In genomic region chr13:99507054-99507453, GRCh38 we compare ENCODE assay signal across 15 cellular contexts. TPM values are rescaled to one million over a fixed set of nuclear protein-coding genes. Genes with fewer than 3 reads are reported as not detected.
A peak's percentile ranks its signal among the peaks of the same experiment; 100 is the strongest.
DNase-seq lines count a peak whose midpoint lies in the region; ATAC-seq and TF ChIP-seq lines count a peak whose summit lies in the region.
"Had no signal": no experiment of that assay in that cellular context is flagged by ENCODE, and none has a peak within 500 bp of the region (broad histone marks: within the 10 kb centered on the region; RNA-seq: fewer than 3 reads in every experiment).

No MANE protein-coding gene starts in this region.

- H3K4me3 Mint-ChIP-seq in activated naive CD8-positive, alpha-beta T cell: no peak overlapping the region
- no peak overlapping the region for H3K4me3 Mint-ChIP-seq in activated naive CD8-positive, alpha-beta T cell treated with anti-CD3 and anti-CD28 coated beads for 36 hours
- H3K4me3 Mint-ChIP-seq in IgD-negative memory B cell: peak overlapping the region; percentile 65 to 89 (median 77)
- peak overlapping the region; percentile 59 to 61 for H3K4me3 Mint-ChIP-seq in stimulated activated naive B cell treated with anti-CD40 and anti-IgM and Interleukin-4, amounts not matched to agents 10 μg/mL and 1 μg/mL and 100 μg/mL, for 72 hours
- H3K4me3 Mint-ChIP-seq: activated CD4-positive, alpha-beta T cell treated with anti-CD3 and anti-CD28 coated beads, Interleukin-2, amount 10 ng/mL, durations not matched to agents 7 days and 5 days had no signal

- H3K4me1 ChIP-seq in endocrine pancreas (ENCODE audit: control insufficient read depth, insufficient read depth, low read length) (peaks cover 22% of the 10 kb centered on the region), BE2C (no peaks in the 10 kb centered on the region)

- H3K9me3 ChIP-seq in endocrine pancreas (ENCODE audit: control insufficient read depth, low read length): no peaks in the 10 kb centered on the region
- no peaks in the 10 kb centered on the region for H3K9me3 ChIP-seq in BE2C
- H3K9me3 ChIP-seq: suprapubic skin had no signal

- no peaks in the 10 kb centered on the region for H3K9me3 Mint-ChIP-seq in activated naive CD8-positive, alpha-beta T cell (ENCODE audit: low read depth)
- peaks cover 14% of the 10 kb centered on the region for H3K9me3 Mint-ChIP-seq in activated naive CD8-positive, alpha-beta T cell treated with anti-CD3 and anti-CD28 coated beads for 36 hours
- no peaks in the 10 kb centered on the region for H3K9me3 Mint-ChIP-seq in IgD-negative memory B cell
- peaks cover 4 to 5% of the 10 kb centered on the region in 2 donors for H3K9me3 Mint-ChIP-seq in stimulated activated naive B cell treated with anti-CD40 and anti-IgM and Interleukin-4, amounts not matched to agents 10 μg/mL and 1 μg/mL and 100 μg/mL, for 72 hours
- H3K9me3 Mint-ChIP-seq: immature natural killer cell had no signal

- no peaks in the 10 kb centered on the region for H3K27me3 Mint-ChIP-seq in activated naive CD8-positive, alpha-beta T cell
- H3K27me3 Mint-ChIP-seq in activated naive CD8-positive, alpha-beta T cell treated with anti-CD3 and anti-CD28 coated beads for 36 hours: no peaks in the 10 kb centered on the region
- H3K27me3 Mint-ChIP-seq in IgD-negative memory B cell: no peaks in the 10 kb centered on the region
- no peaks in the 10 kb centered on the region for H3K27me3 Mint-ChIP-seq in stimulated activated naive B cell treated with anti-CD40 and anti-IgM and Interleukin-4, amounts not matched to agents 10 μg/mL and 1 μg/mL and 100 μg/mL, for 72 hours
- H3K27me3 Mint-ChIP-seq: activated CD4-positive, alpha-beta T cell treated with anti-CD3 and anti-CD28 coated beads, Interleukin-2, amount 10 ng/mL, durations not matched to agents 7 days and 5 days; brain had no signal

- peak overlapping the region; percentile 61 for H3K27ac Mint-ChIP-seq in activated naive CD8-positive, alpha-beta T cell
- H3K27ac Mint-ChIP-seq in activated naive CD8-positive, alpha-beta T cell treated with anti-CD3 and anti-CD28 coated beads for 36 hours: no peak overlapping the region
- H3K27ac Mint-ChIP-seq in IgD-negative memory B cell: peak overlapping the region; percentile 54 to 87 (median 73)
- H3K27ac Mint-ChIP-seq in stimulated activated naive B cell treated with anti-CD40 and anti-IgM and Interleukin-4, amounts not matched to agents 10 μg/mL and 1 μg/mL and 100 μg/mL, for 72 hours: no peak overlapping the region

- DNase-seq in activated naive CD8-positive, alpha-beta T cell treated with anti-CD3 and anti-CD28 coated beads for 36 hours: no peak
- DNase-seq in stimulated activated naive B cell treated with anti-CD40 and anti-IgM and Interleukin-4, amounts not matched to agents 10 μg/mL and 1 μg/mL and 100 μg/mL, for 72 hours: no peak
- DNase-seq in hippocampal formation (lab: John Stamatoyannopoulos, UW) (no peak), BE2C (no peak), NCI-H2171 (lab: John Stamatoyannopoulos, UW) (no peak)
- DNase-seq: activated CD4-positive, alpha-beta T cell treated with anti-CD3 and anti-CD28 coated beads, Interleukin-2, amount 10 ng/mL, durations not matched to agents 7 days and 5 days; immature natural killer cell; IMR-90; NCI-H446 treated with DMSO at 0.1 percent for 48 hours; T-helper 9 cell had no signal

- H3K27me3 ChIP-seq in endocrine pancreas (ENCODE audit: control insufficient read depth, insufficient read depth, low read length) (no peaks in the 10 kb centered on the region), BE2C (no peaks in the 10 kb centered on the region)
- H3K27me3 ChIP-seq: suprapubic skin had no signal

- H3K36me3 ChIP-seq in endocrine pancreas (ENCODE audit: control insufficient read depth, insufficient read depth, low read length): no peaks in the 10 kb centered on the region
- H3K36me3 ChIP-seq in BE2C: no peaks in the 10 kb centered on the region

- no peak for ATAC-seq in stimulated activated naive B cell treated with anti-CD40 and anti-IgM and Interleukin-4, amounts not matched to agents 10 μg/mL and 1 μg/mL and 100 μg/mL, for 72 hours (replicated peaks)

- H3K4me3 ChIP-seq in endocrine pancreas (ENCODE audit: control insufficient read depth, insufficient read depth, low read length) (peak overlapping the region; percentile 22), BE2C (ENCODE audit: low read depth, low read length) (no peak overlapping the region)
- H3K4me3 ChIP-seq: suprapubic skin had no signal

- peaks cover 78% of the 10 kb centered on the region for H3K4me1 Mint-ChIP-seq in activated naive CD8-positive, alpha-beta T cell (ENCODE audit: low read depth)
- H3K4me1 Mint-ChIP-seq in activated naive CD8-positive, alpha-beta T cell treated with anti-CD3 and anti-CD28 coated beads for 36 hours: peaks cover 75% of the 10 kb centered on the region
- peaks cover 63 to 73% (median 69%) of the 10 kb centered on the region in 3 donors for H3K4me1 Mint-ChIP-seq in IgD-negative memory B cell
- H3K4me1 Mint-ChIP-seq in stimulated activated naive B cell treated with anti-CD40 and anti-IgM and Interleukin-4, amounts not matched to agents 10 μg/mL and 1 μg/mL and 100 μg/mL, for 72 hours: peaks cover 40 to 84% of the 10 kb centered on the region in 2 donors

- peaks cover 20% of the 10 kb centered on the region for H3K36me3 Mint-ChIP-seq in activated naive CD8-positive, alpha-beta T cell
- H3K36me3 Mint-ChIP-seq in activated naive CD8-positive, alpha-beta T cell treated with anti-CD3 and anti-CD28 coated beads for 36 hours: peaks cover 54% of the 10 kb centered on the region
- peaks cover 7% of the 10 kb centered on the region for H3K36me3 Mint-ChIP-seq in IgD-negative memory B cell
- H3K36me3 Mint-ChIP-seq in stimulated activated naive B cell treated with anti-CD40 and anti-IgM and Interleukin-4, amounts not matched to agents 10 μg/mL and 1 μg/mL and 100 μg/mL, for 72 hours: peaks cover 41 to 51% of the 10 kb centered on the region in 2 donors

- no peak for TF ChIP-seq CTCF in BE2C (IDR thresholded peaks at IDR 0.05; ENCODE audit: low read depth, low read length)

- no peak overlapping the region for H3K9ac ChIP-seq in endocrine pancreas (ENCODE audit: control insufficient read depth, insufficient read depth, low read length)

RNA-seq across cellular contexts. Expression of gene TM9SF2, which starts 5.8 kb away (rescaled TPM):
- total RNA-seq in activated naive CD8-positive, alpha-beta T cell treated with anti-CD3 and anti-CD28 coated beads for 36 hours: 10 to 100 TPM; 61.8 to 62.4 TPM
- 85.9 TPM for polyA plus RNA-seq in IgD-negative memory B cell
- 71.3 TPM for polyA plus RNA-seq in BE2C (2012; ENCODE audit: insufficient read depth, insufficient read length, low read depth)

Comparison
In these comparisons a context has a peak if more than half of its experiments do, and no peak if none do; other contexts are left out.
1. H3K27ac Mint-ChIP-seq: peak in activated naive CD8-positive, alpha-beta T cell (single experiment) and IgD-negative memory B cell (3 of 3); none in activated naive CD8-positive, alpha-beta T cell treated with anti-CD3 and anti-CD28 coated beads for 36 hours (single experiment) and stimulated activated naive B cell treated with anti-CD40 and anti-IgM and Interleukin-4, amounts not matched to agents 10 μg/mL and 1 μg/mL and 100 μg/mL, for 72 hours (single experiment).
2. H3K4me3 Mint-ChIP-seq: peak in IgD-negative memory B cell (4 of 4) and stimulated activated naive B cell treated with anti-CD40 and anti-IgM and Interleukin-4, amounts not matched to agents 10 μg/mL and 1 μg/mL and 100 μg/mL, for 72 hours (2 of 2); none in activated naive CD8-positive, alpha-beta T cell (single experiment) and activated naive CD8-positive, alpha-beta T cell treated with anti-CD3 and anti-CD28 coated beads for 36 hours (single experiment).